Comparison of ENCODE assay signal across 10 cellular contexts in the genomic region with DNA sequence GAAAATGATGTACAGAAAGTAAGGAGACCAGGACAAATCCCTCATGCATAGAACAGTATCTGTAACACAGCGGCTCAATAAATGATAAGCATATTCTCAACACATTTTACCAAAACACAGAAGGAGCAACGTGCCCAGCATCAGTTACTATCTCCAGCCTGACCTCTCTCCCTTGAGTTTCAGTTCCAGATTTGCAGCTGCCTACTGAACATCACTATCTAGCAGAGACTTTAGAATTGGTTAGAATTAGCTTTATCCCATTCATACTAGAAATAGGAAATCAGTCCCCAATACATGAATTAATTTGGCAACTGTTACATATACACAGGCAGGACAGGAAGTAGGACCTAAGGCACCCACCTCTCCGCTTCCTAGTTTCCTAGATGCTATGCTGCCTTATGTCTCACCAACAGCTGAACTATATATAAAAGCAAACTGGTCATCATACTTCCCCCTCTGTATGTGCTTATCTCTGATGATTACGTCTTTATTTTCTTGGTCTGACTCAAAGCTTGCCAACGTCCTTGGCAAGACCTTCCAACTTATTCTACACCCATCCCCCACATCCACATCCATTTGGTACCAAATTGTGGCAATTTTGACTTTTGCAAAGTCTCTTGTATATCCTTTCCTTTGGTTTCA.
DNase-seq lines count a peak whose midpoint lies in the region; ATAC-seq and TF ChIP-seq lines count a peak whose summit lies in the region.
"Had no signal": no experiment of that assay in that cellular context is flagged by ENCODE, and none has a peak within 500 bp of the region (broad histone marks: within the 10 kb centered on the region; RNA-seq: fewer than 3 reads in every experiment).

No MANE protein-coding gene starts in this region.

- H3K27me3 Mint-ChIP-seq in dendritic cell treated with granulocyte-macrophage colony-stimulating factor and Interleukin-4, amounts not matched to agents 40 ng/mL and 50 ng/mL, for 4 days, result peaks cover 2% of the 10 kb centered on the region

- H3K4me3 ChIP-seq in GM12864 (ENCODE audit: low read depth, low read length), result peak overlapping the region; percentile 5; the same call in 1 of the 2 replicates

- DNase-seq in A172 (ENCODE audit: low spot score), result peak; percentile 42
- DNase-seq in GM12864 (ENCODE audit: low read depth), result no peak
- peak; percentile 57 for DNase-seq in RKO (ENCODE audit: low spot score)
- DNase-seq in NCI-H1694 treated with DMSO at 0.1 percent for 48 hours (lab: John Stamatoyannopoulos, UW), result no peak
- DNase-seq: amniotic stem cell; CD8-positive, alpha-beta T cell had no signal

- intact Hi-C loops in dendritic cell treated with granulocyte-macrophage colony-stimulating factor and Interleukin-4, amounts not matched to agents 40 ng/mL and 50 ng/mL, for 4 days (cut with micrococcal nuclease), result loop anchor here (5.0 to 10.0 kb wide), 6 partner anchors 92 to 1932 kb away; partner anchors contain the start of genes MIPEP, NUP58 and SPATA13

- peak overlapping the region; percentile 58 for H3K27ac Mint-ChIP-seq in dendritic cell treated with granulocyte-macrophage colony-stimulating factor and Interleukin-4, amounts not matched to agents 40 ng/mL and 50 ng/mL, for 4 days
- H3K27ac Mint-ChIP-seq: CD8-positive, alpha-beta T cell had no signal

- no peaks in the 10 kb centered on the region for H3K9me3 Mint-ChIP-seq in dendritic cell treated with granulocyte-macrophage colony-stimulating factor and Interleukin-4, amounts not matched to agents 40 ng/mL and 50 ng/mL, for 4 days
- H3K9me3 Mint-ChIP-seq: CD8-positive, alpha-beta T cell had no signal

- no peak overlapping the region for H3K4me3 Mint-ChIP-seq in dendritic cell treated with granulocyte-macrophage colony-stimulating factor and Interleukin-4, amounts not matched to agents 40 ng/mL and 50 ng/mL, for 4 days

- H3K36me3 Mint-ChIP-seq in dendritic cell treated with granulocyte-macrophage colony-stimulating factor and Interleukin-4, amounts not matched to agents 40 ng/mL and 50 ng/mL, for 4 days (ENCODE audit: low read depth), result peaks cover 36% of the 10 kb centered on the region

- ATAC-seq in GM21576 (IDR thresholded peaks at IDR 0.05; ENCODE audit: unreplicated experiment) (no peak), GM21717 (IDR thresholded peaks at IDR 0.05; ENCODE audit: unreplicated experiment) (no peak), HG03095 (IDR thresholded peaks at IDR 0.05; ENCODE audit: unreplicated experiment) (no peak)
- ATAC-seq: CD8-positive, alpha-beta T cell had no signal

- H3K4me1 Mint-ChIP-seq in dendritic cell treated with granulocyte-macrophage colony-stimulating factor and Interleukin-4, amounts not matched to agents 40 ng/mL and 50 ng/mL, for 4 days (ENCODE audit: low read depth), result peaks cover 30% of the 10 kb centered on the region

- TF ChIP-seq CTCF in GM12864 (IDR thresholded peaks at IDR 0.05; ENCODE audit: low read depth, low read length, missing control alignments), result no peak

Comparison
In these comparisons a context has a peak if more than half of its experiments do, and no peak if none do; other contexts are left out.
1. DNase-seq: peak in A172 (single experiment) and RKO (single experiment); none in GM12864 (single experiment) and NCI-H1694 treated with DMSO at 0.1 percent for 48 hours (single experiment).